In genomic region chr3:71063768-71064287, GRCh38 we compare ENCODE assay signal across 8 cellular contexts.
DNase-seq lines count a peak whose midpoint lies in the region; ATAC-seq, FAIRE-seq and TF ChIP-seq lines count a peak whose summit lies in the region.

No MANE protein-coding gene starts in this region.

- H3K9me3 ChIP-seq in A549 (no peaks in the 10 kb centered on the region), body of pancreas (no peaks in the 10 kb centered on the region), iPS-20b (ENCODE audit: insufficient read depth, low read depth, low read length) (no peaks in the 10 kb centered on the region)

- TF ChIP-seq CTCF in A549 (IDR thresholded peaks at IDR 0.05) (no peak), body of pancreas (IDR thresholded peaks at IDR 0.05) (no peak)

- peak overlapping the region; percentile 64 for H3K4me3 ChIP-seq in A549
- H3K4me3 ChIP-seq in body of pancreas = peak overlapping the region; percentile 51 to 77
- peak overlapping the region; percentile 77 for H3K4me3 ChIP-seq in iPS-20b (ENCODE audit: low read length)

- TF ChIP-seq RAD21 in A549 (conservative IDR thresholded peaks at IDR 0.05 in 1 of 2, IDR thresholded peaks at IDR 0.05 in 1 of 2) = no peak

- no peak for TF ChIP-seq EP300 in A549 (IDR thresholded peaks at IDR 0.05)

- FAIRE-seq in A549 (lab: Jason Lieb, UNC) = no peak

- peaks cover 58% of the 10 kb centered on the region for H3K4me1 ChIP-seq in A549
- H3K4me1 ChIP-seq in body of pancreas = peaks cover 68% of the 10 kb centered on the region
- peaks cover 74% of the 10 kb centered on the region for H3K4me1 ChIP-seq in iPS-20b (ENCODE audit: insufficient read depth, low read length)

- H3K27me3 ChIP-seq in body of pancreas = no peaks in the 10 kb centered on the region
- peaks cover 42% of the 10 kb centered on the region; the same call in 1 of the 2 replicates for H3K27me3 ChIP-seq in iPS-20b (ENCODE audit: insufficient read depth, low read length)

- WGBS in A549 (ENCODE audit: missing lambda C conversion rate) = 26% methylated on average over 13 of the region's 13 CpGs
- WGBS in body of pancreas, 2 donors = 0% methylated on average over 13 of the region's 13 CpGs

- TF ChIP-seq POLR2A in A549 (IDR thresholded peaks at IDR 0.05; ENCODE audit: low read length) = no peak
- peak in 1 of 3 donors; percentile 53 for TF ChIP-seq POLR2A in body of pancreas (IDR thresholded peaks at IDR 0.05)

- CTCF ChIA-PET in A549 (lab: Yijun Ruan, JAX) = interaction anchor here (0.5 to 1.1 kb wide), 4 partner anchors 127 to 620 kb away, joined by 3 read pairs; no protein-coding TSS in a partner anchor

- POLR2A ChIA-PET in A549 (lab: Yijun Ruan, JAX) = no interaction called here

- DNase-seq in A549 (ENCODE audit: low read depth in 1 of 2, low spot score in 1 of 2) (no peak), SKM-1 treated with dmso at 0.1 percent for 144 hours (lab: John Stamatoyannopoulos, UW; ENCODE audit: unreplicated experiment) (peak; percentile 41), body of pancreas (peak; percentile 29 to 50 (median 37)), NCI-H146 (lab: John Stamatoyannopoulos, UW) (no peak)
- peak in 2 of 3 donors; percentile 49 to 59 for DNase-seq in stimulated activated CD4-positive, alpha-beta T cell treated with anti-CD3 and anti-CD28 coated beads, Interleukin-12 subunit alpha, Interleukin-12 subunit beta, amount 100 ng/mL, for 48 hours (ENCODE audit: low read depth in 2 of 3, low spot score in 1 of 3)

- H3K36me3 ChIP-seq in body of pancreas (replicated peaks in 1 of 2; ENCODE audit: insufficient read depth in 1 of 2, low read depth in 2 of 2) (no peaks in the 10 kb centered on the region), iPS-20b (ENCODE audit: insufficient read depth, low read depth, low read length) (no peaks in the 10 kb centered on the region)

- ATAC-seq in A549 (peak; percentile 33 to 64; a peak in 4 of 6 replicates), GM21786 (IDR thresholded peaks at IDR 0.05; ENCODE audit: unreplicated experiment) (peak; percentile 33), body of pancreas (peak; percentile 13), HG03565 (IDR thresholded peaks at IDR 0.05; ENCODE audit: unreplicated experiment) (no peak)

- H3K27ac ChIP-seq in A549 (peak overlapping the region; percentile 66 to 88), body of pancreas (peak overlapping the region; percentile 90 to 99 (median 96)), iPS-20b (ENCODE audit: low read length) (no peak overlapping the region)

- peak overlapping the region; percentile 67; the same call in 1 of the 2 replicates for H3K9ac ChIP-seq in iPS-20b (ENCODE audit: low read depth, low read length)

- peak overlapping the region; percentile 87 for H3K4me2 ChIP-seq in A549

- intact Hi-C loops in body of pancreas (cut with DNase I) = no loop called here

TF ChIP-seq in A549, 52 proteins besides CTCF, POLR2A, EP300 and RAD21:
- TF ChIP-seq ZNF302 (CRISPR knock-in tag; IDR thresholded peaks at IDR 0.05) (no peak), MAFK (IDR thresholded peaks at IDR 0.05; ENCODE audit: partially characterized antibody) (no peak), CHD2 (IDR thresholded peaks at IDR 0.05; ENCODE audit: low read length, partially characterized antibody) (no peak), RARB (CRISPR knock-in tag; IDR thresholded peaks at IDR 0.05) (no peak), SREBF2 (IDR thresholded peaks at IDR 0.05) (no peak), ATOH8 (CRISPR knock-in tag; IDR thresholded peaks at IDR 0.05; ENCODE audit: low read depth) (no peak), EHMT2 (IDR thresholded peaks at IDR 0.05; ENCODE audit: low read depth) (no peak), ZFP36 (IDR thresholded peaks at IDR 0.05; ENCODE audit: borderline replicate concordance, partially characterized antibody) (no peak), FOSL2 (IDR thresholded peaks at IDR 0.05) (no peak), FOSL2 (CRISPR knock-in tag; IDR thresholded peaks at IDR 0.05) (no peak), NFE2L2 (conservative IDR thresholded peaks at IDR 0.05; ENCODE audit: low read length) (no peak), TFCP2L1 (CRISPR knock-in tag; IDR thresholded peaks at IDR 0.05) (no peak), NR3C1 (IDR thresholded peaks at IDR 0.05) (no peak), RFX5 (IDR thresholded peaks at IDR 0.05) (no peak), MYC (IDR thresholded peaks at IDR 0.05; ENCODE audit: borderline replicate concordance, low read length) (no peak), CEBPB (IDR thresholded peaks at IDR 0.05) (no peak), TP53 (CRISPR knock-in tag; IDR thresholded peaks at IDR 0.05) (no peak), NPAS2 (CRISPR knock-in tag; IDR thresholded peaks at IDR 0.05; ENCODE audit: borderline replicate concordance) (no peak), ESRRA (IDR thresholded peaks at IDR 0.05; ENCODE audit: borderline replicate concordance, low read length) (no peak), HOXB5 (CRISPR knock-in tag; IDR thresholded peaks at IDR 0.05) (no peak), CHD4 (IDR thresholded peaks at IDR 0.05; ENCODE audit: borderline replicate concordance) (no peak)
TF ChIP-seq in A549: peak in this region for 0.

Comparison
In these comparisons a context has a peak if more than half of its experiments do, and no peak if none do; other contexts are left out.
1. DNase-seq: peak in SKM-1 treated with dmso at 0.1 percent for 144 hours (single experiment), body of pancreas (4 of 4) and stimulated activated CD4-positive, alpha-beta T cell treated with anti-CD3 and anti-CD28 coated beads, Interleukin-12 subunit alpha, Interleukin-12 subunit beta, amount 100 ng/mL, for 48 hours (2 of 3); none in A549 (0 of 2) and NCI-H146 (single experiment).
2. Peak in every context shown above with its lines, with median percentiles within 50 percentile points of each other: H3K4me3 ChIP-seq.